ENCODE assay signal across 8 cellular contexts in the genomic region with DNA sequence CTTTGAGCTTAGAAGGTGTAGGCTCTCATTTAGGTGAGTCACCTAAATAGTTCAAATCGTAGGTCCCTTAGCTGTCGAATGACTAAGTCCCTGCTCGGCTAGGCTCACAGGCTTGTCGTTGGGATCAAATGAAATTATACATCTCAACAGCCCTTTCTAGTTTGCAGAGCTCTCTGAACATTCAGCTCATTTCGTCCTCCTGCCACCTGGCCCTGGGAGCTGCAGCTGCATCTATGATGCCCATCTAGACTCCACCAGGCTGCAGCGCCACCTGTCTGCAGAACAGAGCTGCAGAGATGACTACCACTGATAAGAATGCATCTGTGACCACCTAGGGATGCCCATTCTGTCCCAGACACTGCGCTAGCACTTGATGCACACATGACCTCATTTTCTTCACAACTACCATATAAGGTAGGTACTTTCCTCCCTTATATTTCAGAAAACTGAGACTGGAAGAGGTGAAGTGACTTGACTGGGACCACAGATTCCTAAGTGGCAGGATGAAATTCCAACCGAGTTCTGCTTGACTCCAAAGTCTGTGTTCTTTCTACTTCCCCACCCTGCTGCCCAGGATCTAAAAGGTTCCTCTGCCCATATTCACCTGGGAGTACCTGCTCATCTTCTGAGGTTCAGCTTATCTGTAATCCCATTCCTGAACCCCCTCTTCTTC.
DNase-seq lines count a peak whose midpoint lies in the region; ATAC-seq, FAIRE-seq and TF ChIP-seq lines count a peak whose summit lies in the region.

No MANE protein-coding gene starts in this region.

- H3K9ac ChIP-seq in Loucy (ENCODE audit: low read depth, low read length, poor library complexity, severe bottlenecking) = no peak overlapping the region

- intact Hi-C loops in testis (cut with DNase I; ENCODE audit: low total_unique reads) = no loop called here

- no peaks in the 10 kb centered on the region for H4K20me1 ChIP-seq in Loucy (ENCODE audit: insufficient read depth, low read length, poor library complexity, severe bottlenecking)

- no peaks in the 10 kb centered on the region for H3K9me2 ChIP-seq in Loucy (replicated peaks; ENCODE audit: low read depth, low read length)

- H3K4me2 ChIP-seq in Loucy (ENCODE audit: low read depth, low read length, poor library complexity, severe bottlenecking) = no peak overlapping the region

- no peaks in the 10 kb centered on the region for H3F3A ChIP-seq in Loucy (ENCODE audit: low read depth)

- no peaks in the 10 kb centered on the region for H3K4me1 ChIP-seq in Loucy (ENCODE audit: insufficient read depth, low read length, poor library complexity, severe bottlenecking)
- no peaks in the 10 kb centered on the region for H3K4me1 ChIP-seq in lung (ENCODE audit: control insufficient read depth in 2 of 2, insufficient read depth in 2 of 2, low read length in 2 of 2)
- no peaks in the 10 kb centered on the region for H3K4me1 ChIP-seq in testis

- TF ChIP-seq CTCF in C4-2B (conservative IDR thresholded peaks at IDR 0.05) (peak; percentile 88), Loucy (conservative IDR thresholded peaks at IDR 0.05; ENCODE audit: low read length) (peak; percentile 81), bronchial epithelial cell (IDR thresholded peaks at IDR 0.05; ENCODE audit: insufficient read depth, low read length, severe bottlenecking) (peak; percentile 76), lung (IDR thresholded peaks at IDR 0.05; ENCODE audit: control extremely low read depth, extremely low read depth) (peak; percentile 26), testis (IDR thresholded peaks at IDR 0.05) (peak in 2 of 3 experiments; percentile 15 to 20)

- H3K27me3 ChIP-seq in Loucy (ENCODE audit: insufficient read depth, low read length, poor library complexity, severe bottlenecking) (no peaks in the 10 kb centered on the region), bronchial epithelial cell (ENCODE audit: control insufficient read depth, insufficient read depth, low read length) (no peaks in the 10 kb centered on the region), lung (ENCODE audit: control insufficient read depth, insufficient read depth) (no peaks in the 10 kb centered on the region), testis (no peaks in the 10 kb centered on the region)

- no peak overlapping the region for H2AFZ ChIP-seq in Loucy (ENCODE audit: low read length)

- no peaks in the 10 kb centered on the region for H3K79me2 ChIP-seq in Loucy (ENCODE audit: insufficient read depth, low read length)

- H3K4me3 ChIP-seq in Loucy (ENCODE audit: low read length, poor library complexity, severe bottlenecking) (no peak overlapping the region), bronchial epithelial cell (ENCODE audit: low read depth, low read length) (no peak overlapping the region), lung (no peak overlapping the region), testis (no peak overlapping the region)

- no peak for TF ChIP-seq POLR2A in testis (IDR thresholded peaks at IDR 0.05)

- 48 to 53% methylated on average over 8 of the region's 8 CpGs for WGBS in lung, 2 donors
- 76 to 81% methylated on average over 7 to 8 of the region's 8 CpGs for WGBS in testis, 2 donors

- ATAC-seq in GM19035 (IDR thresholded peaks at IDR 0.05; ENCODE audit: unreplicated experiment) (peak; percentile 62), lung (ENCODE audit: insufficient read depth, low FRiP score) (no peak)

- FAIRE-seq in bronchial epithelial cell (lab: Jason Lieb, UNC) = peak; percentile 97

- H3K9me3 ChIP-seq in Loucy (ENCODE audit: insufficient read depth, low read depth, low read length) = no peaks in the 10 kb centered on the region
- no peaks in the 10 kb centered on the region for H3K9me3 ChIP-seq in lung (ENCODE audit: control insufficient read depth in 2 of 2, insufficient read depth in 1 of 2, low read length in 1 of 2)
- H3K9me3 ChIP-seq in testis = no peaks in the 10 kb centered on the region

- H3K27ac ChIP-seq in C4-2B (no peak overlapping the region), lung (ENCODE audit: low read depth in 1 of 2, low read length in 1 of 2) (no peak overlapping the region), testis (no peak overlapping the region)

- H3K36me3 ChIP-seq in Loucy (ENCODE audit: insufficient read depth, low read length) = no peaks in the 10 kb centered on the region
- H3K36me3 ChIP-seq in bronchial epithelial cell (ENCODE audit: control insufficient read depth, insufficient read depth, low read length) = no peaks in the 10 kb centered on the region
- no peaks in the 10 kb centered on the region for H3K36me3 ChIP-seq in lung (ENCODE audit: control insufficient read depth in 2 of 2, insufficient read depth in 2 of 2, low read length in 2 of 2)
- no peaks in the 10 kb centered on the region for H3K36me3 ChIP-seq in testis (ENCODE audit: low read depth, missing control alignments)

- DNase-seq in RPMI8226 = peak; percentile 91
- peak; percentile 95 for DNase-seq in bronchial epithelial cell (ENCODE audit: low read depth)
- peak; percentile 39 for DNase-seq in lung (ENCODE audit: low spot score)
- peak; percentile 34 for DNase-seq in testis
- DNase-seq in DMS114 treated with DMSO at 0.1 percent for 48 hours (lab: John Stamatoyannopoulos, UW; ENCODE audit: unreplicated experiment) = no peak

Comparison
In these comparisons a context has a peak if more than half of its experiments do, and no peak if none do; other contexts are left out.
1. CTCF ChIP-seq: peak in every context shown above with its lines; median percentile 88 in C4-2B; 81 in Loucy; 76 in bronchial epithelial cell; 26 in lung; 18 in testis.